Comparison of ENCODE assay signal across 15 cellular contexts in the genomic region with DNA sequence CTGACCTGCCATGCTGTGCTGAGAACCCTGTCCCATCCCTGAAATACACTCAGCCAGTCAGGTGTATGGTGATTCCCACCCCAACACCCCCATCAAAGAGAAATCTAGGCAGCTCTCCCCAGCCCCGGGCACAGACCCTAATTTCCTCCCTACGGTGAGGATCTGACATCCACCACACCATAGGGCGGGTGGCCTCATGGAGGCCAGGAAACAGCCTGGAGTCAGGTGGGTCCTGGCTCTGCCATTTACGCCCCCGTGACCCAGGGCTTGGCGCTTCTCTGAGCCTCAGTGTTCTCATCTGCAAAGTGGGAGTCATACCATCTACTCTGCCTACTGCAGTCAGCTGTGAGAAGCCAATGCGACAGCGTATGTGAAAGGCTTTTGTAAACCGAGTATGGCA. TPM values are rescaled to one million over a fixed set of nuclear protein-coding genes. Genes with fewer than 3 reads are reported as not detected.
DNase-seq lines count a peak whose midpoint lies in the region; ATAC-seq and TF ChIP-seq lines count a peak whose summit lies in the region.
"Not testable (repeated sequence)": the region's sequence is repeated elsewhere in the genome, so short reads cannot be mapped to it uniquely, and the experiment has no call there.
"Had no signal": no experiment of that assay in that cellular context is flagged by ENCODE, and none has a peak within 500 bp of the region (broad histone marks: within the 10 kb centered on the region; RNA-seq: fewer than 3 reads in every experiment).

No MANE protein-coding gene starts in this region.

- not testable (repeated sequence) for TF ChIP-seq EP300 in upper lobe of left lung (IDR thresholded peaks at IDR 0.05)

- not testable (repeated sequence) for H3K27me3 ChIP-seq in upper lobe of left lung

- H3K4me1 ChIP-seq in upper lobe of left lung, result not testable (repeated sequence)

- not testable (repeated sequence) for H3K36me3 ChIP-seq in upper lobe of left lung

- 100% methylated on average over 3 of the region's 9 CpGs; no CpG with 5 or more reads in 1 of the 2 donors for WGBS in upper lobe of left lung, 2 donors

- not testable (repeated sequence) for TF ChIP-seq CTCF in upper lobe of left lung (IDR thresholded peaks at IDR 0.05)

- not testable (repeated sequence) for TF ChIP-seq POLR2A in upper lobe of left lung (IDR thresholded peaks at IDR 0.05)

- not testable (repeated sequence) for H3K27ac ChIP-seq in upper lobe of left lung

- DNase-seq in Right ventricle myocardium inferior (ENCODE audit: missing footprints), result peak; percentile 17
- DNase-seq in islet precursor cell, result peak; percentile 7
- DNase-seq in mesenteric fat pad (ENCODE audit: low spot score), result peak; percentile 51
- DNase-seq in upper lobe of left lung, result peak in 1 of 2 donors; percentile 32

- intact Hi-C loops in Right ventricle myocardium inferior (cut with DNase I), result not testable (repeated sequence)

- ATAC-seq in esophagus mucosa, result peak; percentile 19
- ATAC-seq in Right ventricle myocardium inferior, result not testable (repeated sequence)
- peak; percentile 24 to 59 for ATAC-seq in upper lobe of left lung (ENCODE audit: low FRiP score in 2 of 2)

- H3K4me3 ChIP-seq in upper lobe of left lung, result not testable (repeated sequence)

- not testable (repeated sequence) for H3K9me3 ChIP-seq in upper lobe of left lung

RNA-seq across cellular contexts. Expression of a gene that starts 27.4 kb away (rescaled TPM):
- total RNA-seq in esophagus mucosa (14.3 TPM), Right ventricle myocardium inferior (not detected), mesenteric fat pad (not detected), upper lobe of left lung (1 to 10 TPM in 1 of 6 donors, not detected in 5; 3.0 TPM)
- total RNA-seq: A172; A673; B cell; Caco-2; CD4-positive, alpha-beta memory T cell; CD4-positive, alpha-beta T cell; CD4-positive, CD25-positive, alpha-beta regulatory T cell; CD8-positive, alpha-beta memory T cell; CD8-positive, alpha-beta T cell; Daoy had no signal
